1 cellular context compared by ENCODE assay signal in genomic region chr6:36700812-36701211, GRCh38.
TF ChIP-seq lines count a peak whose summit lies in the region.

No MANE protein-coding gene starts in this region.

TF ChIP-seq in IMR-90, 13 proteins besides CTCF, POLR2A, EP300 and RAD21:
- TF ChIP-seq MXI1 (IDR thresholded peaks at IDR 0.05; ENCODE audit: borderline replicate concordance, low read depth, low read length) (no peak), USF2 (IDR thresholded peaks at IDR 0.05; ENCODE audit: low read depth, low read length) (no peak), CEBPB (IDR thresholded peaks at IDR 0.05; ENCODE audit: low read depth, low read length) (no peak), FOS (IDR thresholded peaks at IDR 0.05; ENCODE audit: low read depth, low read length) (no peak), NFE2L2 (IDR thresholded peaks at IDR 0.05; ENCODE audit: low read depth, low read length) (no peak), BHLHE40 (IDR thresholded peaks at IDR 0.05; ENCODE audit: low read depth, low read length) (no peak), CHD1 (IDR thresholded peaks at IDR 0.05; ENCODE audit: low read depth, low read length) (no peak), RCOR1 (IDR thresholded peaks at IDR 0.05; ENCODE audit: insufficient replicate concordance, low read length) (no peak), MAZ (IDR thresholded peaks at IDR 0.05; ENCODE audit: borderline replicate concordance, low read depth, low read length) (no peak), RFX5 (IDR thresholded peaks at IDR 0.05; ENCODE audit: low read depth, low read length) (no peak), SMC3 (IDR thresholded peaks at IDR 0.05; ENCODE audit: low read depth, low read length) (no peak), ELK1 (IDR thresholded peaks at IDR 0.05; ENCODE audit: borderline replicate concordance, low read depth, low read length) (no peak), MAFK (IDR thresholded peaks at IDR 0.05; ENCODE audit: low read depth, low read length) (no peak)
